1 cellular context compared by ENCODE assay signal in genomic region chr7:77453531-77453930, GRCh38.
TF ChIP-seq lines count a peak whose summit lies in the region.

No MANE protein-coding gene starts in this region.

TF ChIP-seq in GM12878, 131 proteins besides CTCF, POLR2A, EP300 and RAD21 (continued from another document):
- TF ChIP-seq REST (IDR thresholded peaks at IDR 0.05; ENCODE audit: low read depth, low read length) (no peak), FOS (IDR thresholded peaks at IDR 0.05; ENCODE audit: borderline replicate concordance, extremely low read depth, insufficient read length) (no peak), CREB1 (IDR thresholded peaks at IDR 0.05; ENCODE audit: low read depth) (no peak), STAT1 (conservative IDR thresholded peaks at IDR 0.05) (no peak), CHD2 (IDR thresholded peaks at IDR 0.05; ENCODE audit: borderline replicate concordance, low read depth, low read length) (no peak), SREBF2 (IDR thresholded peaks at IDR 0.05; ENCODE audit: low read length) (no peak), MEF2B (IDR thresholded peaks at IDR 0.05; ENCODE audit: partially characterized antibody, poor library complexity, severe bottlenecking) (no peak), ZSCAN29 (IDR thresholded peaks at IDR 0.05) (no peak), IRF4 (IDR thresholded peaks at IDR 0.05; ENCODE audit: low read depth, low read length) (no peak), ZZZ3 (IDR thresholded peaks at IDR 0.05; ENCODE audit: control insufficient read depth, insufficient read length, low read depth) (no peak), DPF2 (IDR thresholded peaks at IDR 0.05) (no peak), MYB (IDR thresholded peaks at IDR 0.05; ENCODE audit: borderline replicate concordance, low read depth, low read length) (no peak), ATF2 (IDR thresholded peaks at IDR 0.05; ENCODE audit: low read length) (no peak), RELA (IDR thresholded peaks at IDR 0.05; ENCODE audit: borderline replicate concordance, partially characterized antibody) (no peak), E4F1 (IDR thresholded peaks at IDR 0.05; ENCODE audit: borderline replicate concordance, partially characterized antibody) (no peak)
- TF ChIP-seq, protein P1, sequence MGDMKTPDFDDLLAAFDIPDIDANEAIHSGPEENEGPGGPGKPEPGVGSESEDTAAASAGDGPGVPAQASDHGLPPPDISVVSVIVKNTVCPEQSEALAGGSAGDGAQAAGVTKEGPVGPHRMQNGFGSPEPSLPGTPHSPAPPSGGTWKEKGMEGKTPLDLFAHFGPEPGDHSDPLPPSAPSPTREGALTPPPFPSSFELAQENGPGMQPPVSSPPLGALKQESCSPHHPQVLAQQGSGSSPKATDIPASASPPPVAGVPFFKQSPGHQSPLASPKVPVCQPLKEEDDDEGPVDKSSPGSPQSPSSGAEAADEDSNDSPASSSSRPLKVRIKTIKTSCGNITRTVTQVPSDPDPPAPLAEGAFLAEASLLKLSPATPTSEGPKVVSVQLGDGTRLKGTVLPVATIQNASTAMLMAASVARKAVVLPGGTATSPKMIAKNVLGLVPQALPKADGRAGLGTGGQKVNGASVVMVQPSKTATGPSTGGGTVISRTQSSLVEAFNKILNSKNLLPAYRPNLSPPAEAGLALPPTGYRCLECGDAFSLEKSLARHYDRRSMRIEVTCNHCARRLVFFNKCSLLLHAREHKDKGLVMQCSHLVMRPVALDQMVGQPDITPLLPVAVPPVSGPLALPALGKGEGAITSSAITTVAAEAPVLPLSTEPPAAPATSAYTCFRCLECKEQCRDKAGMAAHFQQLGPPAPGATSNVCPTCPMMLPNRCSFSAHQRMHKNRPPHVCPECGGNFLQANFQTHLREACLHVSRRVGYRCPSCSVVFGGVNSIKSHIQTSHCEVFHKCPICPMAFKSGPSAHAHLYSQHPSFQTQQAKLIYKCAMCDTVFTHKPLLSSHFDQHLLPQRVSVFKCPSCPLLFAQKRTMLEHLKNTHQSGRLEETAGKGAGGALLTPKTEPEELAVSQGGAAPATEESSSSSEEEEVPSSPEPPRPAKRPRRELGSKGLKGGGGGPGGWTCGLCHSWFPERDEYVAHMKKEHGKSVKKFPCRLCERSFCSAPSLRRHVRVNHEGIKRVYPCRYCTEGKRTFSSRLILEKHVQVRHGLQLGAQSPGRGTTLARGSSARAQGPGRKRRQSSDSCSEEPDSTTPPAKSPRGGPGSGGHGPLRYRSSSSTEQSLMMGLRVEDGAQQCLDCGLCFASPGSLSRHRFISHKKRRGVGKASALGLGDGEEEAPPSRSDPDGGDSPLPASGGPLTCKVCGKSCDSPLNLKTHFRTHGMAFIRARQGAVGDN (IDR thresholded peaks at IDR 0.05) = no peak
- TF ChIP-seq, protein P2, sequence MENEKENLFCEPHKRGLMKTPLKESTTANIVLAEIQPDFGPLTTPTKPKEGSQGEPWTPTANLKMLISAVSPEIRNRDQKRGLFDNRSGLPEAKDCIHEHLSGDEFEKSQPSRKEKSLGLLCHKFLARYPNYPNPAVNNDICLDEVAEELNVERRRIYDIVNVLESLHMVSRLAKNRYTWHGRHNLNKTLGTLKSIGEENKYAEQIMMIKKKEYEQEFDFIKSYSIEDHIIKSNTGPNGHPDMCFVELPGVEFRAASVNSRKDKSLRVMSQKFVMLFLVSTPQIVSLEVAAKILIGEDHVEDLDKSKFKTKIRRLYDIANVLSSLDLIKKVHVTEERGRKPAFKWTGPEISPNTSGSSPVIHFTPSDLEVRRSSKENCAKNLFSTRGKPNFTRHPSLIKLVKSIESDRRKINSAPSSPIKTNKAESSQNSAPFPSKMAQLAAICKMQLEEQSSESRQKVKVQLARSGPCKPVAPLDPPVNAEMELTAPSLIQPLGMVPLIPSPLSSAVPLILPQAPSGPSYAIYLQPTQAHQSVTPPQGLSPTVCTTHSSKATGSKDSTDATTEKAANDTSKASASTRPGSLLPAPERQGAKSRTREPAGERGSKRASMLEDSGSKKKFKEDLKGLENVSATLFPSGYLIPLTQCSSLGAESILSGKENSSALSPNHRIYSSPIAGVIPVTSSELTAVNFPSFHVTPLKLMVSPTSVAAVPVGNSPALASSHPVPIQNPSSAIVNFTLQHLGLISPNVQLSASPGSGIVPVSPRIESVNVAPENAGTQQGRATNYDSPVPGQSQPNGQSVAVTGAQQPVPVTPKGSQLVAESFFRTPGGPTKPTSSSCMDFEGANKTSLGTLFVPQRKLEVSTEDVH (IDR thresholded peaks at IDR 0.05; ENCODE audit: low read depth, partially characterized antibody) = no peak
